ENCODE assay signal across 18 cellular contexts in genomic region chr2:146931109-146931508, GRCh38.
DNase-seq lines count a peak whose midpoint lies in the region; ATAC-seq and TF ChIP-seq lines count a peak whose summit lies in the region.
"Had no signal": no experiment of that assay in that cellular context is flagged by ENCODE, and none has a peak within 500 bp of the region (broad histone marks: within the 10 kb centered on the region; RNA-seq: fewer than 3 reads in every experiment).

No MANE protein-coding gene starts in this region.

- H4K5ac ChIP-seq in H9 (ENCODE audit: insufficient read length, low read depth, low read length): no peak overlapping the region

- no peaks in the 10 kb centered on the region for H3K79me2 ChIP-seq in H9 (ENCODE audit: insufficient read depth, low read length)

- H3K23me2 ChIP-seq in H9 (ENCODE audit: insufficient read length, low read depth, low read length, poor library complexity, severe bottlenecking): no peaks in the 10 kb centered on the region

- WGBS in H9 (ENCODE audit: extremely low coverage, insufficient read length, low lambda C conversion rate): no CpG with 5 or more reads among the region's 5 CpGs

- no peak overlapping the region for H3K23ac ChIP-seq in H9 (ENCODE audit: insufficient read length, low read depth, low read length)

- H3K4me1 ChIP-seq in H9 (ENCODE audit: insufficient read depth, low read length): no peaks in the 10 kb centered on the region
- H3K4me1 ChIP-seq: breast epithelium had no signal

- TF ChIP-seq CTCF in H9 (conservative IDR thresholded peaks at IDR 0.05): no peak

- H2BK20ac ChIP-seq in H9 (ENCODE audit: low read depth, low read length, poor library complexity, severe bottlenecking): no peak overlapping the region

- H3K4me3 Mint-ChIP-seq in H9 (no peak overlapping the region), memory B cell (no peak overlapping the region)
- H3K4me3 Mint-ChIP-seq in effector memory CD8-positive, alpha-beta T cell: no peak overlapping the region
- H3K4me3 Mint-ChIP-seq: activated CD4-positive, alpha-beta T cell treated with anti-CD3 and anti-CD28 coated beads for 36 hours; B cell; T-helper 17 cell had no signal

- DNase-seq in H9: peak; percentile 38
- no peak for DNase-seq in memory B cell (ENCODE audit: low spot score in 2 of 2)
- no peak for DNase-seq in effector memory CD8-positive, alpha-beta T cell
- no peak for DNase-seq in activated naive CD4-positive, alpha-beta T cell treated with Interleukin-2 at 50 U/mL for 16 hours
- DNase-seq: activated CD4-positive, alpha-beta T cell treated with anti-CD3 and anti-CD28 coated beads for 36 hours; hippocampal formation; NCI-H2107; NCI-H748 treated with DMSO at 0.1 percent for 48 hours; stimulated activated naive CD8-positive, alpha-beta T cell treated with anti-CD3 and anti-CD28 coated beads, Interleukin-15, Interleukin-2, amounts not matched to agents 100 U/mL and 50 U/mL, for 24 hours; T-helper 17 cell had no signal

- H4K20me1 ChIP-seq in H9 (ENCODE audit: control insufficient read depth, insufficient read depth, insufficient read length): no peaks in the 10 kb centered on the region

- no peak overlapping the region for H2BK5ac ChIP-seq in H9 (ENCODE audit: insufficient read length, low read length)

- H3K9me3 Mint-ChIP-seq in H9 (peaks cover 0 to 2% of the 10 kb centered on the region in 2 experiments; a peak in 2 of 5 replicates), memory B cell (peaks cover 6% of the 10 kb centered on the region)
- H3K9me3 Mint-ChIP-seq in effector memory CD8-positive, alpha-beta T cell: peaks cover 0 to 5% of the 10 kb centered on the region in 2 donors

- H3T11ph ChIP-seq in H9 (ENCODE audit: low read length): no peak overlapping the region

- H4K91ac ChIP-seq in H9 (ENCODE audit: insufficient read length, low read depth, low read length): no peak overlapping the region

- H3K27ac Mint-ChIP-seq in H9 (no peak overlapping the region), memory B cell (no peak overlapping the region)
- H3K27ac Mint-ChIP-seq in effector memory CD8-positive, alpha-beta T cell: no peak overlapping the region
- H3K27ac Mint-ChIP-seq: activated CD4-positive, alpha-beta T cell treated with anti-CD3 and anti-CD28 coated beads for 36 hours; activated naive CD4-positive, alpha-beta T cell treated with anti-CD3 and anti-CD28 coated beads, Interleukin-2, amount 50 U/mL, for 72 hours; B cell; T-helper 17 cell had no signal

- no peak overlapping the region for H2BK15ac ChIP-seq in H9 (ENCODE audit: low read depth, low read length)

- H2AFZ ChIP-seq in H9 (ENCODE audit: low read length): no peak overlapping the region

- no peak overlapping the region for H4K8ac ChIP-seq in H9 (replicated peaks; ENCODE audit: insufficient read length, low read depth, low read length)

- no peak overlapping the region for H3K9ac ChIP-seq in H9 (ENCODE audit: extremely low read depth, insufficient read length, low read length)

- H3K27me3 Mint-ChIP-seq in H9 (ENCODE audit: low read depth): no peaks in the 10 kb centered on the region; the same call in 1 of the 2 replicates
- H3K27me3 Mint-ChIP-seq in memory B cell: no peaks in the 10 kb centered on the region
- no peaks in the 10 kb centered on the region for H3K27me3 Mint-ChIP-seq in effector memory CD8-positive, alpha-beta T cell
- H3K27me3 Mint-ChIP-seq: activated CD4-positive, alpha-beta T cell treated with anti-CD3 and anti-CD28 coated beads for 36 hours; B cell had no signal

- H3K36me3 Mint-ChIP-seq in H9 (ENCODE audit: insufficient read depth in 1 of 3, low read depth in 3 of 3): no peaks in the 10 kb centered on the region; a peak in 1 of 7 replicates
- no peaks in the 10 kb centered on the region for H3K36me3 Mint-ChIP-seq in memory B cell
- H3K36me3 Mint-ChIP-seq in effector memory CD8-positive, alpha-beta T cell (ENCODE audit: insufficient read depth): no peaks in the 10 kb centered on the region
- H3K36me3 Mint-ChIP-seq: activated naive CD4-positive, alpha-beta T cell treated with anti-CD3 and anti-CD28 coated beads, Interleukin-2, amount 50 U/mL, for 72 hours had no signal

- no peak overlapping the region for H2AK5ac ChIP-seq in H9 (ENCODE audit: insufficient read length, low read length)

- no peak overlapping the region for H3K4ac ChIP-seq in H9 (ENCODE audit: low read depth, low read length)

- H3K4me1 Mint-ChIP-seq in H9 (peaks cover 9% of the 10 kb centered on the region in 2 experiments), memory B cell (peaks cover 8% of the 10 kb centered on the region)
- H3K4me1 Mint-ChIP-seq in effector memory CD8-positive, alpha-beta T cell (ENCODE audit: low read depth in 2 of 2): no peaks in the 10 kb centered on the region
- H3K4me1 Mint-ChIP-seq: activated CD4-positive, alpha-beta T cell treated with anti-CD3 and anti-CD28 coated beads for 36 hours had no signal

- H3K27me3 ChIP-seq in H9 (ENCODE audit: insufficient read depth, low read length): no peaks in the 10 kb centered on the region
- H3K27me3 ChIP-seq: breast epithelium had no signal

- no peak overlapping the region for H3K18ac ChIP-seq in H9 (ENCODE audit: insufficient read length, low read depth, low read length)

- no peak overlapping the region for H2BK120ac ChIP-seq in H9 (ENCODE audit: low read depth, low read length, poor library complexity, severe bottlenecking)

- H3K14ac ChIP-seq in H9 (ENCODE audit: insufficient read depth, low read length): no peak overlapping the region

- H3K79me1 ChIP-seq in H9 (ENCODE audit: insufficient read depth, low read depth, low read length, poor library complexity, severe bottlenecking): no peaks in the 10 kb centered on the region

- H3K9me3 ChIP-seq in H9 (ENCODE audit: control insufficient read depth, low read depth, low read length): no peaks in the 10 kb centered on the region

- peak; percentile 51 for ATAC-seq in GM18870 (IDR thresholded peaks at IDR 0.05; ENCODE audit: unreplicated experiment)
- peak; percentile 83 for ATAC-seq in HG03469 (IDR thresholded peaks at IDR 0.05; ENCODE audit: unreplicated experiment)
- peak; percentile 74 for ATAC-seq in memory B cell (ENCODE audit: low read depth)
- no peak for ATAC-seq in effector memory CD8-positive, alpha-beta T cell (replicated peaks)
- ATAC-seq in HG03521 (IDR thresholded peaks at IDR 0.05; ENCODE audit: unreplicated experiment): no peak
- ATAC-seq: activated CD4-positive, alpha-beta T cell treated with anti-CD3 and anti-CD28 coated beads for 36 hours; activated naive CD4-positive, alpha-beta T cell treated with anti-CD3 and anti-CD28 coated beads, Interleukin-2, amount 50 U/mL, for 72 hours; left lobe of liver; stimulated activated naive CD8-positive, alpha-beta T cell treated with anti-CD3 and anti-CD28 coated beads, Interleukin-15, Interleukin-2, amounts not matched to agents 100 U/mL and 50 U/mL, for 24 hours; T-helper 17 cell had no signal

- H3K4me2 ChIP-seq in H9 (ENCODE audit: insufficient read depth, insufficient read length, low read length): no peak overlapping the region

- H2BK12ac ChIP-seq in H9 (ENCODE audit: insufficient read length, low read depth, low read length): no peak overlapping the region

- no peak overlapping the region for H3K27ac ChIP-seq in H9 (ENCODE audit: insufficient read length, low read depth, low read length)
- H3K27ac ChIP-seq: breast epithelium, RWPE1 had no signal

- H3K56ac ChIP-seq in H9 (ENCODE audit: insufficient read length, low read depth, low read length): no peak overlapping the region

Comparison
In these comparisons a context has a peak if more than half of its experiments do, and no peak if none do; other contexts are left out.
1. ATAC-seq: peak in GM18870 (single experiment), HG03469 (single experiment) and memory B cell (single experiment); none in effector memory CD8-positive, alpha-beta T cell (single experiment) and HG03521 (single experiment).